8 cellular contexts compared by ENCODE assay signal in the genomic region with DNA sequence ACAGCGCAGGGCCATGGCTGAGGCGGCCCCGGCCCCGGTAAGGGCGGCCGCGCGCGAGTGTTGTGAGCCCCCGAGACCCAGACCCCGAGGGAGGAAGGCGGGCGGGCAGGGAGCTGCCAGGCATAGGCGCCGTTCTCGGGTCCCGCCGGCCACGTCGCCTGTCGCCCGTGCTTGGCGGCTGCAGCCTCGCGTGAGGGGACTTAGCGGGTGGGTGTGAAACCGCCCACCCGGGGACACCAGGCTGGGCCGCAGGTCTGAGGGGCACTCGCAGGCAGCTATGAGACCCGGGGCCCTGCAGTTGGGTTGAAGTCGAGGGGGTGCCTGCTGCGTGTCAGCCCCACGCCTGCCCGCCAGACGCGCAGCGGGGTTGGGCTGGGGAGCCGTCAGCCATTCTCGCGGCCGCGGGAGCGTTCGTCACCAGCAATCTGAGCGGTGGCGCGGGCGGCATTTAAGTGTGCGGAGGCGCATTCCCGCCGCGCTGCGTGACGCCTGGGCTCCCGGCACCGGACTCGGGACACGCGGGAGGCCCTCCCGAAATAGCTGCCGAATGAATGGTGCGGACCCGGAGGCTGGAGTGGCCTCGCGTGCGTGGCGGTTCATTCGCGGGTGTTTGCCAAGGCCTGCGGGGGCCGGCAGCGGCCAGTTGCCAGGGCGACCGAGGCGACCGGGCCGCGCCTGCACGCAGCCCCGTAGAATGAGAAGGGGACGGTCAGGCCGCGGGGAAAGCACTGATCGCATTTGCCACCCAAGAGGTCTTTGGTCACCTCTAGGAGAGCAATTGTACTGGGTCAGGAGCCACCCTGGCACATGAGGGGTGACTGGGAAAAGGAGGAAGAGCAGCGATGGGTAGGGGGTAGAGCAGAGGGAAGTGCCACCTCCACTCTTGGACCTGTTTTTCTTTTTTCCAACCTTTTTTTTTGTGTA. TPM values are rescaled to one million over a fixed set of nuclear protein-coding genes. Genes with fewer than 3 reads are reported as not detected.
DNase-seq lines count a peak whose midpoint lies in the region; ATAC-seq and TF ChIP-seq lines count a peak whose summit lies in the region.

No MANE protein-coding gene starts in this region.

- no peaks in the 10 kb centered on the region for H3K36me3 ChIP-seq in KMS-11 (ENCODE audit: insufficient read depth)

- DNase-seq in GM03348 (ENCODE audit: low spot score) (peak; percentile 84), WTC11 (ENCODE audit: low spot score) (peak; percentile 47), cardiac fibroblast (ENCODE audit: low read depth in 2 of 2) (peak; percentile 50 to 59), iris pigment epithelial cell (ENCODE audit: low read depth) (peak; percentile 62), NCI-H1694 treated with DMSO at 0.1 percent for 48 hours (lab: John Stamatoyannopoulos, UW) (no peak)
- peak; percentile 33 to 54 for DNase-seq in stimulated activated CD4-positive, alpha-beta T cell treated with anti-CD3 and anti-CD28 coated beads, Interleukin-12 subunit alpha, Interleukin-12 subunit beta, amount 100 ng/mL, for 24 hours (ENCODE audit: low read depth in 2 of 2)

- POLR2A ChIA-PET in WTC11 (lab: Charles Lee) = interaction anchor here (0.7 to 4.3 kb wide), 8 partner anchors 21 to 146 kb away, joined by 3 to 35 read pairs (median 4); partner anchors contain the start of genes ZNF282 and ZNF425

- TF ChIP-seq CTCF in KMS-11 (conservative IDR thresholded peaks at IDR 0.05; ENCODE audit: low read depth, low read length) (no peak), WTC11 (IDR thresholded peaks at IDR 0.05) (no peak), cardiac fibroblast (IDR thresholded peaks at IDR 0.05; ENCODE audit: low read depth, low read length) (no peak)

- peak; percentile 24 for ATAC-seq in GM21825 (IDR thresholded peaks at IDR 0.05; ENCODE audit: unreplicated experiment)
- ATAC-seq in WTC11 = no peak

- peaks cover 44% of the 10 kb centered on the region for H3K79me2 ChIP-seq in KMS-11 (ENCODE audit: insufficient read depth, low read depth)

- no peaks in the 10 kb centered on the region for H3K27me3 ChIP-seq in KMS-11 (ENCODE audit: insufficient read depth, low read depth)

- no peaks in the 10 kb centered on the region for H3K9me3 Mint-ChIP-seq in WTC11

- peaks cover 61% of the 10 kb centered on the region for H3K4me1 Mint-ChIP-seq in WTC11

- H2AFZ ChIP-seq in KMS-11 (ENCODE audit: low read depth) = peak overlapping the region; percentile 98

- H3K27ac ChIP-seq in KMS-11 = peak overlapping the region; percentile 64

- H3K27me3 Mint-ChIP-seq in WTC11 (ENCODE audit: low read depth) = no peaks in the 10 kb centered on the region

- H3K4me1 ChIP-seq in KMS-11 (ENCODE audit: low read depth, poor library complexity, severe bottlenecking) = peaks cover 8% of the 10 kb centered on the region

- CTCF ChIA-PET in WTC11 (lab: Charles Lee) = interaction anchor here (0.6 to 4.4 kb wide), 21 partner anchors 13 to 209 kb away, joined by 3 to 40 read pairs (median 6); partner anchors contain the start of genes ZNF282, ZNF425 and ZNF783

- peak overlapping the region; percentile 72 for H3K9ac ChIP-seq in KMS-11

- H3K4me3 ChIP-seq in KMS-11 (IDR thresholded peaks at IDR 0.05; ENCODE audit: insufficient read depth, low read depth, low read length) (no peak overlapping the region), cardiac fibroblast (replicated peaks in 1 of 2; ENCODE audit: low read depth in 2 of 2, low read length in 2 of 2) (peak overlapping the region; percentile 83 to 86)

- peak overlapping the region; percentile 91 for H3K4me3 Mint-ChIP-seq in WTC11

- H3K27ac Mint-ChIP-seq in WTC11 = peak overlapping the region; percentile 94

- H4K20me1 ChIP-seq in KMS-11 (ENCODE audit: insufficient read depth) = no peaks in the 10 kb centered on the region

- H3K36me3 Mint-ChIP-seq in WTC11 = peaks cover 10% of the 10 kb centered on the region

- H3K4me2 ChIP-seq in KMS-11 = peak overlapping the region; percentile 99

TF ChIP-seq in WTC11, 78 proteins besides CTCF, POLR2A, EP300 and RAD21 (continues in another document):
- peak; percentile 5; the same call in 1 of the 2 replicates for TF ChIP-seq TP53 (CRISPR knock-in tag; IDR thresholded peaks at IDR 0.05)
- TF ChIP-seq ZNF263 (CRISPR knock-in tag; IDR thresholded peaks at IDR 0.05; ENCODE audit: low read depth) = no peak
- TF ChIP-seq E2F4 (CRISPR knock-in tag; IDR thresholded peaks at IDR 0.05; ENCODE audit: borderline replicate concordance, low read depth) = peak; percentile 59
- TF ChIP-seq MYBL2 (CRISPR knock-in tag; IDR thresholded peaks at IDR 0.05) = 0 out of 2 replicates have a peak, but pooled peaks have one; percentile 6
- peak; percentile 58; the same call in 1 of the 2 replicates for TF ChIP-seq SMAD4 (CRISPR knock-in tag; IDR thresholded peaks at IDR 0.05)
- no peak for TF ChIP-seq FOXJ3 (CRISPR knock-in tag; IDR thresholded peaks at IDR 0.05; ENCODE audit: borderline replicate concordance)
- TF ChIP-seq, protein P1, sequence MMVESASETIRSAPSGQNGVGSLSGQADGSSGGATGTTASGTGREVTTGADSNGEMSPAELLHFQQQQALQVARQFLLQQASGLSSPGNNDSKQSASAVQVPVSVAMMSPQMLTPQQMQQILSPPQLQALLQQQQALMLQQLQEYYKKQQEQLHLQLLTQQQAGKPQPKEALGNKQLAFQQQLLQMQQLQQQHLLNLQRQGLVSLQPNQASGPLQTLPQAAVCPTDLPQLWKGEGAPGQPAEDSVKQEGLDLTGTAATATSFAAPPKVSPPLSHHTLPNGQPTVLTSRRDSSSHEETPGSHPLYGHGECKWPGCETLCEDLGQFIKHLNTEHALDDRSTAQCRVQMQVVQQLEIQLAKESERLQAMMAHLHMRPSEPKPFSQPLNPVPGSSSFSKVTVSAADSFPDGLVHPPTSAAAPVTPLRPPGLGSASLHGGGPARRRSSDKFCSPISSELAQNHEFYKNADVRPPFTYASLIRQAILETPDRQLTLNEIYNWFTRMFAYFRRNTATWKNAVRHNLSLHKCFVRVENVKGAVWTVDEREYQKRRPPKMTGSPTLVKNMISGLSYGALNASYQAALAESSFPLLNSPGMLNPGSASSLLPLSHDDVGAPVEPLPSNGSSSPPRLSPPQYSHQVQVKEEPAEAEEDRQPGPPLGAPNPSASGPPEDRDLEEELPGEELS (CRISPR knock-in tag; IDR thresholded peaks at IDR 0.05) = peak; percentile 64; the same call in 1 of the 2 replicates
- TF ChIP-seq NR2C2 (CRISPR knock-in tag; IDR thresholded peaks at IDR 0.05) = no peak
- no peak for TF ChIP-seq ESRRA (CRISPR knock-in tag; IDR thresholded peaks at IDR 0.05; ENCODE audit: borderline replicate concordance)
- TF ChIP-seq CBFB (CRISPR knock-in tag; IDR thresholded peaks at IDR 0.05; ENCODE audit: low read depth) = 0 out of 2 replicates have a peak, but pooled peaks have one; percentile 4
- TF ChIP-seq, protein P2, sequence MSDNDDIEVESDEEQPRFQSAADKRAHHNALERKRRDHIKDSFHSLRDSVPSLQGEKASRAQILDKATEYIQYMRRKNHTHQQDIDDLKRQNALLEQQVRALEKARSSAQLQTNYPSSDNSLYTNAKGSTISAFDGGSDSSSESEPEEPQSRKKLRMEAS (CRISPR knock-in tag; IDR thresholded peaks at IDR 0.05) = 0 out of 2 replicates have a peak, but pooled peaks have one; percentile 60
- TF ChIP-seq ZNF317 (CRISPR knock-in tag; IDR thresholded peaks at IDR 0.05; ENCODE audit: borderline replicate concordance, low read depth) = no peak
- TF ChIP-seq HMGXB4 (CRISPR knock-in tag; IDR thresholded peaks at IDR 0.05) = peak; percentile 56
- 0 out of 2 replicates have a peak, but pooled peaks have one; percentile 4 for TF ChIP-seq ZBTB43 (CRISPR knock-in tag; IDR thresholded peaks at IDR 0.05)

RNA-seq across cellular contexts. Expression of gene ZNF398, which starts 0.7 kb away (rescaled TPM):
- 57.8 to 63.2 TPM (median 58.9 TPM) in 3 replicates for total RNA-seq in WTC11 (2021)

RNA-seq across cellular contexts. Expression of gene ZNF425, which starts 21.9 kb away (rescaled TPM):
- 3.8 to 5.8 TPM (median 4.9 TPM) in 3 replicates for total RNA-seq in WTC11 (2021)

RNA-seq across cellular contexts. Expression of gene ZNF282, which starts 47.4 kb away (rescaled TPM):
- 34.8 to 39.3 TPM (median 38.5 TPM) in 3 replicates for total RNA-seq in WTC11 (2021)

RNA-seq across cellular contexts. Expression of gene ZNF786, which starts 57.5 kb away (rescaled TPM):
- 11.4 to 13.0 TPM (median 11.8 TPM) in 3 replicates for total RNA-seq in WTC11 (2021)
